In the genomic region with DNA sequence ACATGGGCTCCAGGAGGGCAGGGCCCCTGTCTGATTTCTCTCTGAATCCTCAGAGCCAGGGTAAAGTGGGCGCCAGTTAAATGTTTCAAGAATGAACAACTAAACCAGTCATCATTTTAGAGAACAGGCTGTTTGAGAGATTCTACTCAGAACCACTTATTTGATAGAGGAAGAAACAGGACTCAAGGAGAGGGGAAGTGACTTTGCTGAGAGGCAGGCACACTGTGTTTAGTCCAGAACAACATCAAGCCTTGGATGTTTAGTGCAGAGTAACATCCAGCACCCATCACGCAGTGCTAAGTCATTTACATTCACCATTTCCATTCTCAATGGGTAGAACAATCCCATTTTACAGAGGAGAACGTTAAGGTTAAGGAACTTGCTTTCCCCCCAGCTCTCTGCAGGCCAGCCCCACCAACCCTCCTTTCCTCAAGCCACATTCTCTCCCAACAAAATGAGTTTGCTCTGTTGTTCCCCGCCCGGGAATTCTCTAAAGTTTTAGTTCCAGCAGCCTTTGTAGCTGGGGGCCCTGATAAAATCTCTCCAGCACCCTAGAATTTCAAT, we compare ENCODE assay signal across 9 cellular contexts. TPM values are rescaled to one million over a fixed set of nuclear protein-coding genes. Genes with fewer than 3 reads are reported as not detected.
DNase-seq lines count a peak whose midpoint lies in the region; ATAC-seq and TF ChIP-seq lines count a peak whose summit lies in the region.
"Had no signal": no experiment of that assay in that cellular context is flagged by ENCODE, and none has a peak within 500 bp of the region (broad histone marks: within the 10 kb centered on the region; RNA-seq: fewer than 3 reads in every experiment).

No MANE protein-coding gene starts in this region.

- H3K9ac ChIP-seq in HUES6 (ENCODE audit: low read length): no peak overlapping the region
- H3K9ac ChIP-seq in PC-3 (ENCODE audit: low read length): peak overlapping the region; percentile 62; the same call in 1 of the 2 replicates

- H3K4me2 ChIP-seq in PC-3 (ENCODE audit: low read length): peak overlapping the region; percentile 90

- intact Hi-C loops in PC-3 (cut with micrococcal nuclease): no loop called here
- intact Hi-C loops in esophagus squamous epithelium (cut with DNase I): no loop called here
- intact Hi-C loops in gastrocnemius medialis (cut with DNase I; ENCODE audit: low total_unique reads): loop anchor here (5.0 to 10.0 kb wide), 2 partner anchors 282 to 1084 kb away; a partner anchor contains a TSS

- H3K4me1 ChIP-seq in HUES6 (ENCODE audit: control insufficient read depth, insufficient read depth, low read length) (peaks cover 21% of the 10 kb centered on the region), PC-3 (ENCODE audit: insufficient read depth, low read length) (no peaks in the 10 kb centered on the region; the same call in 1 of the 2 replicates), esophagus squamous epithelium (peaks cover 4 to 23% (median 9%) of the 10 kb centered on the region in 3 donors), gastrocnemius medialis (peaks cover 9 to 16% of the 10 kb centered on the region in 2 donors)

- in situ Hi-C loops in gastrocnemius medialis (cut with MboI; ENCODE audit: low sequenced_read_pairs in 4 of 4): no loop called here

- H3K4me3 ChIP-seq in HUES6 (ENCODE audit: low read depth, low read length) (peak overlapping the region; percentile 64), PC-3 (ENCODE audit: low read length) (peak overlapping the region; percentile 89), esophagus squamous epithelium (peak overlapping the region in 3 of 4 donors; percentile 76 to 95 (median 78)), gastrocnemius medialis (peak overlapping the region; percentile 90 to 98 (median 95))

- H3K27ac ChIP-seq in HUES6 (ENCODE audit: low read depth, low read length): no peak overlapping the region
- H3K27ac ChIP-seq in PC-3 (ENCODE audit: low read length): no peak overlapping the region
- no peak overlapping the region for H3K27ac ChIP-seq in esophagus squamous epithelium
- no peak overlapping the region for H3K27ac ChIP-seq in gastrocnemius medialis

- POLR2A ChIA-PET in PC-3 (lab: Charles Lee; ENCODE audit: unreplicated experiment): no interaction called here

- BruUV-seq in PC-3 (replicated peaks; lab: Mats Ljungman, UMichigan): TSS peak; percentile 47

- no peak for DNase-seq in PC-3
- no peak for DNase-seq in esophagus squamous epithelium (lab: John Stamatoyannopoulos, UW)
- DNase-seq in gastrocnemius medialis: no peak
- no peak for DNase-seq in AG08396 (ENCODE audit: low spot score)
- no peak for DNase-seq in activated gamma-delta T cell (lab: John Stamatoyannopoulos, UW)
- DNase-seq: mesenchymal stem cell had no signal

- CTCF ChIA-PET in PC-3 (lab: Charles Lee): interaction anchor here (0.6 to 0.9 kb wide), 4 partner anchors 42 to 290 kb away, joined by 3 to 5 read pairs (median 4); no protein-coding TSS in a partner anchor

- no peaks in the 10 kb centered on the region for H3K9me2 ChIP-seq in PC-3 (replicated peaks; ENCODE audit: low read length)

- H3K36me3 ChIP-seq in HUES6 (ENCODE audit: control insufficient read depth, insufficient read depth, low read length) (no peaks in the 10 kb centered on the region), PC-3 (ENCODE audit: low read depth, low read length) (no peaks in the 10 kb centered on the region), esophagus squamous epithelium (no peaks in the 10 kb centered on the region), gastrocnemius medialis (no peaks in the 10 kb centered on the region)

- no peaks in the 10 kb centered on the region for H3F3A ChIP-seq in PC-3 (ENCODE audit: low read length, unreplicated experiment)

- H3K27me3 ChIP-seq in HUES6 (ENCODE audit: control insufficient read depth, insufficient read depth, low read length) (peaks cover 46% of the 10 kb centered on the region), PC-3 (ENCODE audit: low read length) (no peaks in the 10 kb centered on the region), esophagus squamous epithelium (no peaks in the 10 kb centered on the region), gastrocnemius medialis (no peaks in the 10 kb centered on the region)

- no peaks in the 10 kb centered on the region for H4K20me1 ChIP-seq in PC-3 (ENCODE audit: low read length)

- no peak for TF ChIP-seq CTCF in PC-3 (conservative IDR thresholded peaks at IDR 0.05; ENCODE audit: low read depth, low read length)
- TF ChIP-seq CTCF in esophagus squamous epithelium (IDR thresholded peaks at IDR 0.05): no peak
- no peak for TF ChIP-seq CTCF in gastrocnemius medialis (IDR thresholded peaks at IDR 0.05 in 4 of 5, conservative IDR thresholded peaks at IDR 0.05 in 1 of 5)

- no peaks in the 10 kb centered on the region for H3K9me3 ChIP-seq in HUES6 (ENCODE audit: control insufficient read depth, insufficient read depth, low read depth, low read length)
- no peaks in the 10 kb centered on the region for H3K9me3 ChIP-seq in PC-3 (ENCODE audit: low read length)
- H3K9me3 ChIP-seq in esophagus squamous epithelium: no peaks in the 10 kb centered on the region
- H3K9me3 ChIP-seq in gastrocnemius medialis: no peaks in the 10 kb centered on the region

- H3K79me2 ChIP-seq in PC-3 (ENCODE audit: low read length): no peaks in the 10 kb centered on the region

- ATAC-seq in PC-3 (no peak), gastrocnemius medialis (no peak), esophagus mucosa (no peak), HG02678 (IDR thresholded peaks at IDR 0.05; ENCODE audit: unreplicated experiment) (no peak)

- TF ChIP-seq POLR2A in esophagus squamous epithelium (IDR thresholded peaks at IDR 0.05): no peak
- TF ChIP-seq POLR2A in gastrocnemius medialis (IDR thresholded peaks at IDR 0.05): no peak

- WGBS in esophagus squamous epithelium, 2 donors: 71 to 78% methylated on average over 5 of the region's 5 CpGs

- peak overlapping the region; percentile 99 for H2AFZ ChIP-seq in PC-3 (ENCODE audit: low read length)

RNA-seq across cellular contexts. Expression of a gene that starts 1.1 kb away (rescaled TPM):
- total RNA-seq in PC-3 (2014; rRNA removed) (4.8 and 6.5 TPM in 2 replicates), esophagus squamous epithelium (10 to 100 TPM in 1 of 4 donors, 1 to 10 TPM in 3; 7.6 to 11.6 (median 9.4) TPM), gastrocnemius medialis (10 to 100 TPM in 3 of 4 donors, 1 to 10 TPM in 1; 9.5 to 17.2 (median 12.8) TPM), esophagus mucosa (5.4 TPM)
